Comparison of ENCODE assay signal across 16 cellular contexts in genomic region chr11:114218508-114218907, GRCh38.
DNase-seq lines count a peak whose midpoint lies in the region; ATAC-seq, FAIRE-seq and TF ChIP-seq lines count a peak whose summit lies in the region.
"Had no signal": no experiment of that assay in that cellular context is flagged by ENCODE, and none has a peak within 500 bp of the region (broad histone marks: within the 10 kb centered on the region; RNA-seq: fewer than 3 reads in every experiment).

No MANE protein-coding gene starts in this region.

- WGBS in psoas muscle, 3 donors: 46 to 72% (median 56%) methylated on average over 3 of the region's 3 CpGs

- H3K9me1 ChIP-seq in endothelial cell of umbilical vein (replicated peaks; ENCODE audit: control insufficient read depth, extremely low read depth, insufficient read depth, low read length): no peaks in the 10 kb centered on the region

- H3K4me2 ChIP-seq in endothelial cell of umbilical vein (ENCODE audit: insufficient read depth, low read length): no peak overlapping the region
- H3K4me2 ChIP-seq: GM23338 had no signal

- H3K27me3 Mint-ChIP-seq in activated CD4-positive, alpha-beta memory T cell treated with anti-CD3 and anti-CD28 coated beads, Interleukin-2, amount 10 ng/mL, durations not matched to agents 7 days and 5 days: peaks cover 4% of the 10 kb centered on the region
- no peaks in the 10 kb centered on the region for H3K27me3 Mint-ChIP-seq in activated CD4-positive, alpha-beta memory T cell treated with anti-CD3 and anti-CD28 coated beads for 36 hours
- H3K27me3 Mint-ChIP-seq in CD4-positive, CD25-positive, alpha-beta regulatory T cell: peaks cover 7% of the 10 kb centered on the region

- H3K9me3 Mint-ChIP-seq in activated CD4-positive, alpha-beta memory T cell treated with anti-CD3 and anti-CD28 coated beads, Interleukin-2, amount 10 ng/mL, durations not matched to agents 7 days and 5 days: no peaks in the 10 kb centered on the region
- H3K9me3 Mint-ChIP-seq in activated CD4-positive, alpha-beta memory T cell treated with anti-CD3 and anti-CD28 coated beads for 36 hours: no peaks in the 10 kb centered on the region
- no peaks in the 10 kb centered on the region for H3K9me3 Mint-ChIP-seq in CD4-positive, CD25-positive, alpha-beta regulatory T cell
- H3K9me3 Mint-ChIP-seq: GM23338 had no signal

- H3K4me3 Mint-ChIP-seq in activated CD4-positive, alpha-beta memory T cell treated with anti-CD3 and anti-CD28 coated beads, Interleukin-2, amount 10 ng/mL, durations not matched to agents 7 days and 5 days: no peak overlapping the region
- no peak overlapping the region for H3K4me3 Mint-ChIP-seq in activated CD4-positive, alpha-beta memory T cell treated with anti-CD3 and anti-CD28 coated beads for 36 hours
- no peak overlapping the region for H3K4me3 Mint-ChIP-seq in CD4-positive, CD25-positive, alpha-beta regulatory T cell
- H3K4me3 Mint-ChIP-seq: GM23338 had no signal

- no peak overlapping the region for H3K4me3 ChIP-seq in CD4-positive, CD25-positive, alpha-beta regulatory T cell (ENCODE audit: low read depth, low read length)
- no peak overlapping the region for H3K4me3 ChIP-seq in endothelial cell of umbilical vein (replicated peaks in 1 of 3; ENCODE audit: insufficient read depth in 1 of 3, low read depth in 1 of 3, low read length in 3 of 3)
- H3K4me3 ChIP-seq in psoas muscle: no peak overlapping the region
- H3K4me3 ChIP-seq: GM12878, GM23338 had no signal

- TF ChIP-seq POLR2A in endothelial cell of umbilical vein (IDR thresholded peaks at IDR 0.05; ENCODE audit: low read depth, low read length): no peak

- H3K36me3 Mint-ChIP-seq in activated CD4-positive, alpha-beta memory T cell treated with anti-CD3 and anti-CD28 coated beads, Interleukin-2, amount 10 ng/mL, durations not matched to agents 7 days and 5 days (ENCODE audit: low read depth): peaks cover 11% of the 10 kb centered on the region
- H3K36me3 Mint-ChIP-seq in activated CD4-positive, alpha-beta memory T cell treated with anti-CD3 and anti-CD28 coated beads for 36 hours: no peaks in the 10 kb centered on the region
- H3K36me3 Mint-ChIP-seq in CD4-positive, CD25-positive, alpha-beta regulatory T cell: peaks cover 8% of the 10 kb centered on the region

- H3K9ac ChIP-seq in endothelial cell of umbilical vein (replicated peaks; ENCODE audit: extremely low read depth, insufficient read depth, low read length): no peak overlapping the region

- CTCF ChIA-PET in activated CD4-positive, alpha-beta memory T cell treated with anti-CD3 and anti-CD28 coated beads, Interleukin-2, amount 10 ng/mL, durations not matched to agents 7 days and 5 days (lab: Charles Lee): interaction anchor here (1.0 to 1.4 kb wide), 2 partner anchors 11 to 41 kb away, joined by 4 to 5 read pairs; no protein-coding TSS in a partner anchor
- CTCF ChIA-PET in activated CD4-positive, alpha-beta memory T cell treated with anti-CD3 and anti-CD28 coated beads for 36 hours (lab: Charles Lee): no interaction called here
- CTCF ChIA-PET in endothelial cell of umbilical vein (lab: Charles Lee): interaction anchor here (1.0 to 3.8 kb wide), 2 partner anchors 38 to 43 kb away, joined by 3 to 19 read pairs; no protein-coding TSS in a partner anchor

- no peaks in the 10 kb centered on the region for H4K20me1 ChIP-seq in endothelial cell of umbilical vein (replicated peaks; ENCODE audit: control insufficient read depth, extremely low read depth, insufficient read depth, low read length)

- no peak overlapping the region for H2AFZ ChIP-seq in endothelial cell of umbilical vein (ENCODE audit: low read depth, low read length)
- H2AFZ ChIP-seq: GM23338 had no signal

- H3K27ac ChIP-seq in CD4-positive, CD25-positive, alpha-beta regulatory T cell (ENCODE audit: insufficient read depth, low read length, poor library complexity, severe bottlenecking): no peak overlapping the region
- H3K27ac ChIP-seq in endothelial cell of umbilical vein (ENCODE audit: insufficient read depth, low read depth, low read length) (no peak overlapping the region), psoas muscle (peak overlapping the region; percentile 73)

- dilution Hi-C loops in endothelial cell of umbilical vein (cut with MboI; ENCODE audit: extremely low pct_ligation_motif_present, low sequenced_read_pairs): no loop called here

- no peaks in the 10 kb centered on the region for H3K36me3 ChIP-seq in CD4-positive, CD25-positive, alpha-beta regulatory T cell (ENCODE audit: control insufficient read depth, insufficient read depth, low read length)
- H3K36me3 ChIP-seq in endothelial cell of umbilical vein (ENCODE audit: control insufficient read depth in 2 of 2, extremely low read depth in 1 of 2, insufficient read depth in 2 of 2, low read length in 2 of 2): no peaks in the 10 kb centered on the region
- H3K36me3 ChIP-seq in psoas muscle (ENCODE audit: insufficient read depth in 1 of 2, low read depth in 1 of 2): peaks cover 3 to 32% of the 10 kb centered on the region in 2 donors

- BruUV-seq in endothelial cell of umbilical vein (replicated peaks; lab: Mats Ljungman, UMichigan): no TSS peak

- no peak for DNase-seq in activated CD4-positive, alpha-beta memory T cell treated with anti-CD3 and anti-CD28 coated beads, Interleukin-2, amount 10 ng/mL, durations not matched to agents 7 days and 5 days
- DNase-seq in activated CD4-positive, alpha-beta memory T cell treated with anti-CD3 and anti-CD28 coated beads for 36 hours: no peak
- DNase-seq in CD4-positive, CD25-positive, alpha-beta regulatory T cell: no peak
- DNase-seq in endothelial cell of umbilical vein (ENCODE audit: low read depth, low spot score) (no peak), psoas muscle (no peak), hypothalamus (lab: John Stamatoyannopoulos, UW) (no peak), ecto neural progenitor cell (ENCODE audit: low spot score) (no peak)
- DNase-seq: NCI-H1436 treated with DMSO at 0.1 percent for 48 hours, NCI-H2081, NCI-H510A treated with DMSO at 0.1 percent for 48 hours, RPMI8226 had no signal

- intact Hi-C loops in activated CD4-positive, alpha-beta memory T cell treated with anti-CD3 and anti-CD28 coated beads for 36 hours (cut with micrococcal nuclease): no loop called here
- intact Hi-C loops in endothelial cell of umbilical vein (cut with micrococcal nuclease) (no loop called here), psoas muscle (cut with DNase I) (no loop called here)

- peak overlapping the region; percentile 22 for H3K27ac Mint-ChIP-seq in activated CD4-positive, alpha-beta memory T cell treated with anti-CD3 and anti-CD28 coated beads, Interleukin-2, amount 10 ng/mL, durations not matched to agents 7 days and 5 days
- H3K27ac Mint-ChIP-seq in activated CD4-positive, alpha-beta memory T cell treated with anti-CD3 and anti-CD28 coated beads for 36 hours: no peak overlapping the region
- peak overlapping the region in 2 of 3 donors; percentile 11 to 53 for H3K27ac Mint-ChIP-seq in CD4-positive, CD25-positive, alpha-beta regulatory T cell
- H3K27ac Mint-ChIP-seq: GM23338 had no signal

- TF ChIP-seq CTCF in endothelial cell of umbilical vein (IDR thresholded peaks at IDR 0.05; ENCODE audit: extremely low read depth in 1 of 2, insufficient read depth in 1 of 2, low read depth in 1 of 2, low read length in 2 of 2) (no peak), psoas muscle (IDR thresholded peaks at IDR 0.05) (no peak)

- peak; percentile 33 for FAIRE-seq in endothelial cell of umbilical vein (lab: Jason Lieb, UNC)
- FAIRE-seq: A204.1, GM12878, GM18507 had no signal

- peaks cover 30% of the 10 kb centered on the region for H3K4me1 ChIP-seq in CD4-positive, CD25-positive, alpha-beta regulatory T cell (ENCODE audit: control insufficient read depth, insufficient read depth, low read length, poor library complexity, severe bottlenecking)
- H3K4me1 ChIP-seq in endothelial cell of umbilical vein (ENCODE audit: control insufficient read depth, extremely low read depth, insufficient read depth, low read length) (peaks cover 17% of the 10 kb centered on the region), psoas muscle (peaks cover 92% of the 10 kb centered on the region)

- H3K27me3 ChIP-seq in CD4-positive, CD25-positive, alpha-beta regulatory T cell (ENCODE audit: control insufficient read depth, insufficient read depth, low read length): no peaks in the 10 kb centered on the region
- no peaks in the 10 kb centered on the region for H3K27me3 ChIP-seq in endothelial cell of umbilical vein (ENCODE audit: control insufficient read depth in 2 of 2, insufficient read depth in 2 of 2, low read length in 2 of 2)
- H3K27me3 ChIP-seq in psoas muscle (ENCODE audit: insufficient read depth in 3 of 3, low read length in 2 of 3): no peaks in the 10 kb centered on the region

- no peaks in the 10 kb centered on the region for H3K9me3 ChIP-seq in CD4-positive, CD25-positive, alpha-beta regulatory T cell (ENCODE audit: control insufficient read depth in 2 of 2, low read length in 2 of 2)
- H3K9me3 ChIP-seq in endothelial cell of umbilical vein (replicated peaks; ENCODE audit: control insufficient read depth, insufficient read depth, low read length) (no peaks in the 10 kb centered on the region), psoas muscle (no peaks in the 10 kb centered on the region)

- H3K4me1 Mint-ChIP-seq in activated CD4-positive, alpha-beta memory T cell treated with anti-CD3 and anti-CD28 coated beads, Interleukin-2, amount 10 ng/mL, durations not matched to agents 7 days and 5 days: peaks cover 57% of the 10 kb centered on the region
- peaks cover 20% of the 10 kb centered on the region for H3K4me1 Mint-ChIP-seq in activated CD4-positive, alpha-beta memory T cell treated with anti-CD3 and anti-CD28 coated beads for 36 hours (ENCODE audit: low read depth)
- H3K4me1 Mint-ChIP-seq in CD4-positive, CD25-positive, alpha-beta regulatory T cell: peaks cover 13 to 39% (median 32%) of the 10 kb centered on the region in 4 donors

- no peak for ATAC-seq in CD4-positive, CD25-positive, alpha-beta regulatory T cell (ENCODE audit: low read depth in 2 of 2)
- ATAC-seq in psoas muscle (no peak), GM19324 (IDR thresholded peaks at IDR 0.05; ENCODE audit: low FRiP score, unreplicated experiment) (no peak)
- ATAC-seq: GM12878, GM23338 had no signal

- POLR2A ChIA-PET in activated CD4-positive, alpha-beta memory T cell treated with anti-CD3 and anti-CD28 coated beads, Interleukin-2, amount 10 ng/mL, durations not matched to agents 7 days and 5 days (lab: Charles Lee): interaction anchor here (1.5 kb wide), 1 partner anchor 11 kb away, joined by 8 read pairs; no protein-coding TSS in a partner anchor
- POLR2A ChIA-PET in activated CD4-positive, alpha-beta memory T cell treated with anti-CD3 and anti-CD28 coated beads for 36 hours (lab: Charles Lee): no interaction called here
- POLR2A ChIA-PET in endothelial cell of umbilical vein (lab: Charles Lee): interaction anchor here (0.6 kb wide), 1 partner anchor 809 kb away, joined by 3 read pairs; no protein-coding TSS in a partner anchor

- no peaks in the 10 kb centered on the region for H3K79me2 ChIP-seq in endothelial cell of umbilical vein (ENCODE audit: control insufficient read depth, insufficient read depth, low read length)

TF ChIP-seq in endothelial cell of umbilical vein, 7 proteins besides CTCF, POLR2A, EP300 and RAD21 (continues in another document):
- TF ChIP-seq JUN (IDR thresholded peaks at IDR 0.05; ENCODE audit: borderline replicate concordance, insufficient read depth, insufficient read length, low read depth) (no peak), MYC (IDR thresholded peaks at IDR 0.05; ENCODE audit: low read depth, low read length) (no peak)
